In genomic region chr12:104680070-104680469, GRCh38 we compare ENCODE assay signal across 8 cellular contexts.
DNase-seq lines count a peak whose midpoint lies in the region; ATAC-seq, FAIRE-seq and TF ChIP-seq lines count a peak whose summit lies in the region.

No MANE protein-coding gene starts in this region.

- no peak overlapping the region for H3K27ac ChIP-seq in tibial nerve

- no peak for TF ChIP-seq POLR2A in tibial nerve (IDR thresholded peaks at IDR 0.05)

- no peaks in the 10 kb centered on the region for H3K36me3 ChIP-seq in tibial nerve

- H3K4me1 ChIP-seq in tibial nerve, result peaks cover 0 to 20% (median 2%) of the 10 kb centered on the region in 4 donors

- FAIRE-seq in frontal cortex (lab: Jason Lieb, UNC), result no peak

- no peaks in the 10 kb centered on the region for H3K27me3 ChIP-seq in tibial nerve

- DNase-seq in activated T-cell treated with anti-CD3 and anti-CD28 coated beads, Interleukin-2, amount 50 U/mL, for 4 hours, result peak; percentile 11
- DNase-seq in activated T-cell treated with anti-CD3 and anti-CD28 coated beads for 4 hours (no peak), T-helper 17 cell (no peak), germinal center (ENCODE audit: low spot score) (peak; percentile 54), tibial nerve (ENCODE audit: low spot score in 2 of 2) (no peak), frontal cortex (ENCODE audit: low spot score in 2 of 2) (no peak)

- H3K36me3 Mint-ChIP-seq in activated T-cell treated with anti-CD3 and anti-CD28 coated beads, Interleukin-2, amount 50 U/mL, for 4 hours (ENCODE audit: insufficient read depth), result no peaks in the 10 kb centered on the region
- H3K36me3 Mint-ChIP-seq in T-helper 17 cell (ENCODE audit: low read depth), result no peaks in the 10 kb centered on the region

- H3K9me3 Mint-ChIP-seq in activated T-cell treated with anti-CD3 and anti-CD28 coated beads, Interleukin-2, amount 50 U/mL, for 4 hours, result no peaks in the 10 kb centered on the region

- H3K9me3 ChIP-seq in T-helper 17 cell (ENCODE audit: control insufficient read depth, low read length, poor library complexity, severe bottlenecking) (no peaks in the 10 kb centered on the region), tibial nerve (no peaks in the 10 kb centered on the region)

- ATAC-seq in activated T-cell treated with anti-CD3 and anti-CD28 coated beads, Interleukin-2, amount 50 U/mL, for 4 hours, result peak; percentile 29 to 46
- ATAC-seq in HG03378 (IDR thresholded peaks at IDR 0.05; ENCODE audit: unreplicated experiment) (peak; percentile 45), T-helper 17 cell (peak; percentile 53), HG03469 (IDR thresholded peaks at IDR 0.05; ENCODE audit: unreplicated experiment) (no peak)

- no peak for TF ChIP-seq CTCF in tibial nerve (IDR thresholded peaks at IDR 0.05)

- no peak overlapping the region for H3K4me3 Mint-ChIP-seq in activated T-cell treated with anti-CD3 and anti-CD28 coated beads, Interleukin-2, amount 50 U/mL, for 4 hours
- no peak overlapping the region for H3K4me3 Mint-ChIP-seq in T-helper 17 cell

- H3K27me3 Mint-ChIP-seq in activated T-cell treated with anti-CD3 and anti-CD28 coated beads, Interleukin-2, amount 50 U/mL, for 4 hours (ENCODE audit: low read depth), result no peaks in the 10 kb centered on the region
- H3K27me3 Mint-ChIP-seq in T-helper 17 cell, result no peaks in the 10 kb centered on the region

- H3K4me1 Mint-ChIP-seq in activated T-cell treated with anti-CD3 and anti-CD28 coated beads, Interleukin-2, amount 50 U/mL, for 4 hours (ENCODE audit: low read depth), result peaks cover 66% of the 10 kb centered on the region
- peaks cover 53% of the 10 kb centered on the region for H3K4me1 Mint-ChIP-seq in T-helper 17 cell

- no peak overlapping the region for H3K4me3 ChIP-seq in tibial nerve

- no peak for TF ChIP-seq EP300 in tibial nerve (IDR thresholded peaks at IDR 0.05)

- H3K27ac Mint-ChIP-seq in T-helper 17 cell, result peak overlapping the region; percentile 91

- 69 to 83% methylated on average over 3 of the region's 3 CpGs for WGBS in tibial nerve, 2 donors

Comparison
In these comparisons a context has a peak if more than half of its experiments do, and no peak if none do; other contexts are left out.
1. DNase-seq: peak in activated T-cell treated with anti-CD3 and anti-CD28 coated beads, Interleukin-2, amount 50 U/mL, for 4 hours (single experiment) and germinal center (single experiment); none in activated T-cell treated with anti-CD3 and anti-CD28 coated beads for 4 hours (single experiment), T-helper 17 cell (0 of 3), tibial nerve (0 of 2) and frontal cortex (0 of 2).